29 cellular contexts compared by ENCODE assay signal in the genomic region with DNA sequence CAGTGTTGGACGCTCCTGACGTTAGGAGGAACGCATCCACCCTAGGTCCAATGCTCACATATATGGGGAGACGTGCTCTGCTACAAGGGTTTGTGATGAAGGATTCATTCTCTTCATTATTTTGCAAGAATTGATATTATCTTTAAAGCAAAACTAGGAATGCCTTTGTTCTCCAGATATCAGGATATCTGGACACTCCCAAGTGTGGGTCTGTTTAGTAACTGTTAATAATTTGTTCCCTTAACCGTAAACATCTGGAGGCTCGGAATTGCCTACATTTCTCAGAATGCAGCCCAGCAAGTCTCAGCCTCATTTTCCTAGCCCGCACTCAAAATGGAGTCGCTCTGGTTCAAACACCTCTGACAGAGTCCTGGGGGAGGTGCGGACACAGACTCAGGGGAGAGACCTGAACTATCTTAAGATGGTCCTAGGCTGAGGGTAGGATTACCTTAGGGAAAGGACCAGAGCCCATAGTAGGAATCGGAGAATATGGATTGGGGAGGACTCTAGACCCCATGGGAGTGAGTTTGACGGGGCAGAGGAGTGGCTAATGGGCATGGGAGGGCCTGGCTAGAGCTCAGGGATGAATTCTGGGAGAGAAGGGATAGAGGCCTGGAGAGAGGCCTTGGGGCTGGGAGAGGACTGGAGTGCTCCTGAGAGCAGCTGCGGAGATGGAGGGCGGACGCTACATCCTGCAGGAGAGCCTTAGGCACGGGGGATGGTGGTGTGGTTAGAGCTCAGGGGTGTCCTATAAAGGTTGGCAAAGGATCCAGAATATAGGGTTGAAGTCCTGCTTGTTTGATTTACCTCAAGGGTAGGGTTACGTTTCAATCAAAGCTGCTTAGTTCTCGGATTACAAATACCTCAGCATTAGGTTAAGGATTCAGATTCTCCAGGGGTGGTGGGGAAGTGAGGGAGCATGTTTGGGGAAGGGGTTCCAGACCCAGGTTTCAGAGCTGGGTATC. TPM values are rescaled to one million over a fixed set of nuclear protein-coding genes. Genes with fewer than 3 reads are reported as not detected.
DNase-seq lines count a peak whose midpoint lies in the region; ATAC-seq and TF ChIP-seq lines count a peak whose summit lies in the region.
"Had no signal": no experiment of that assay in that cellular context is flagged by ENCODE, and none has a peak within 500 bp of the region (broad histone marks: within the 10 kb centered on the region; RNA-seq: fewer than 3 reads in every experiment).

No MANE protein-coding gene starts in this region.

- peaks cover 67% of the 10 kb centered on the region for H3K9me3 ChIP-seq in CD4-positive, alpha-beta T cell (ENCODE audit: control insufficient read depth, low read length)
- peaks cover 49% of the 10 kb centered on the region for H3K9me3 ChIP-seq in Caco-2

- peaks cover 15% of the 10 kb centered on the region; the same call in 1 of the 2 replicates for H3K4me1 ChIP-seq in Caco-2
- H3K4me1 ChIP-seq: Peyer's patch had no signal

- intact Hi-C loops in CD4-positive, alpha-beta T cell (cut with DNase I, micrococcal nuclease), result no loop called here
- intact Hi-C loops in Caco-2 (cut with micrococcal nuclease; ENCODE audit: unreplicated experiment), result no loop called here

- H3K27me3 ChIP-seq in CD4-positive, alpha-beta T cell (ENCODE audit: control insufficient read depth, insufficient read depth, low read length), result no peaks in the 10 kb centered on the region
- H3K27me3 ChIP-seq in Caco-2 (replicated peaks; ENCODE audit: control insufficient read depth, insufficient read depth, low read length), result no peaks in the 10 kb centered on the region
- H3K27me3 ChIP-seq: Peyer's patch, upper lobe of left lung had no signal

- H3K27ac Mint-ChIP-seq in CD4-positive, alpha-beta T cell, result peak overlapping the region; percentile 71
- peak overlapping the region; percentile 97 for H3K27ac Mint-ChIP-seq in Caco-2 (ENCODE audit: unreplicated experiment)
- peak overlapping the region in 1 of 2 donors; percentile 83 for H3K27ac Mint-ChIP-seq in effector memory CD8-positive, alpha-beta T cell
- H3K27ac Mint-ChIP-seq in nephron progenitor cell, result peak overlapping the region; percentile 84
- H3K27ac Mint-ChIP-seq in mesothelial cell of epicardium, result no peak overlapping the region
- H3K27ac Mint-ChIP-seq: activated naive CD4-positive, alpha-beta T cell treated with anti-CD3 and anti-CD28 coated beads, Interleukin-2, amount 50 U/mL, for 24 hours; activated T-helper 2 cell treated with anti-CD3 and anti-CD28 coated beads, Interferon-gamma antibody, Interleukin-2, Interleukin-4, amounts not matched to agents 10 μg/mL and 5 μg/mL and 100 μg/mL, durations not matched to agents 14 hours and 24 hours and 36 hours; CD14-positive monocyte; memory B cell had no signal

- peaks cover 5% of the 10 kb centered on the region for H3K4me1 Mint-ChIP-seq in CD4-positive, alpha-beta T cell (ENCODE audit: low read depth)
- H3K4me1 Mint-ChIP-seq in Caco-2 (ENCODE audit: low read depth, unreplicated experiment) (peaks cover 22% of the 10 kb centered on the region), nephron progenitor cell (peaks cover 8% of the 10 kb centered on the region), mesothelial cell of epicardium (no peaks in the 10 kb centered on the region)
- H3K4me1 Mint-ChIP-seq in effector memory CD8-positive, alpha-beta T cell (ENCODE audit: low read depth in 2 of 2), result no peaks in the 10 kb centered on the region
- H3K4me1 Mint-ChIP-seq: activated naive CD4-positive, alpha-beta T cell treated with anti-CD3 and anti-CD28 coated beads, Interleukin-2, amount 50 U/mL, for 24 hours; CD14-positive monocyte; memory B cell had no signal

- H3K9me3 Mint-ChIP-seq in CD4-positive, alpha-beta T cell, result peaks cover 21% of the 10 kb centered on the region
- H3K9me3 Mint-ChIP-seq in Caco-2 (ENCODE audit: unreplicated experiment) (peaks cover 46% of the 10 kb centered on the region), nephron progenitor cell (peaks cover 61% of the 10 kb centered on the region), mesothelial cell of epicardium (peaks cover 32% of the 10 kb centered on the region)
- peaks cover 11 to 23% of the 10 kb centered on the region in 2 donors for H3K9me3 Mint-ChIP-seq in effector memory CD8-positive, alpha-beta T cell

- DNase-seq in CD4-positive, alpha-beta T cell, result peak in 2 of 10 experiments; percentile 15 to 22
- DNase-seq in Caco-2 (no peak), nephron progenitor cell (no peak), NCI-H2171 treated with DMSO at 0.1 percent for 48 hours (lab: John Stamatoyannopoulos, UW) (no peak), OCI-M1 (lab: John Stamatoyannopoulos, UW) (no peak), mesothelial cell of epicardium (ENCODE audit: low spot score in 2 of 2, unreplicated experiment in 2 of 2) (no peak)
- DNase-seq in effector memory CD8-positive, alpha-beta T cell, result no peak
- DNase-seq: activated CD4-positive, alpha-beta T cell treated with anti-CD3 and anti-CD28 coated beads, Interleukin-2, amount 50 U/mL, for 4 hours; activated CD4-positive, CD25-positive, alpha-beta regulatory T cell; activated CD8-positive, alpha-beta memory T cell treated with anti-CD3 and anti-CD28 coated beads, Interleukin-2, amount 50 U/mL, for 48 hours; amygdala; effector CD4-positive, alpha-beta T cell; glutamatergic neuron; MV-4-11; NCI-H510A treated with DMSO at 0.1 percent for 48 hours; Peyer's patch; retina; SIG-M5; SW 1271; upper lobe of left lung had no signal

- POLR2A ChIA-PET in CD4-positive, alpha-beta T cell (lab: Charles Lee), result no interaction called here
- POLR2A ChIA-PET in Caco-2 (lab: Charles Lee), result no interaction called here

- peaks cover 12% of the 10 kb centered on the region for H3K36me3 ChIP-seq in Caco-2 (ENCODE audit: control insufficient read depth, insufficient read depth, low read length)

- no peak overlapping the region for H3K27ac ChIP-seq in CD4-positive, alpha-beta T cell (ENCODE audit: low read depth, low read length)
- H3K27ac ChIP-seq: Peyer's patch had no signal

- H3K36me3 Mint-ChIP-seq in CD4-positive, alpha-beta T cell (ENCODE audit: low read depth), result peaks cover 60% of the 10 kb centered on the region
- peaks cover 69% of the 10 kb centered on the region for H3K36me3 Mint-ChIP-seq in Caco-2 (ENCODE audit: insufficient read depth, unreplicated experiment)
- peaks cover 65% of the 10 kb centered on the region for H3K36me3 Mint-ChIP-seq in effector memory CD8-positive, alpha-beta T cell (ENCODE audit: insufficient read depth)
- H3K36me3 Mint-ChIP-seq in nephron progenitor cell (ENCODE audit: low read depth), result peaks cover 53% of the 10 kb centered on the region
- H3K36me3 Mint-ChIP-seq in mesothelial cell of epicardium, result peaks cover 42% of the 10 kb centered on the region

- TF ChIP-seq CTCF in CD4-positive, alpha-beta T cell (IDR thresholded peaks at IDR 0.05), result no peak
- no peak for TF ChIP-seq CTCF in Caco-2 (IDR thresholded peaks at IDR 0.05; ENCODE audit: insufficient read depth in 1 of 2, low read depth in 1 of 2, low read length in 1 of 2, severe bottlenecking in 1 of 2, unreplicated experiment in 1 of 2)
- no peak for TF ChIP-seq CTCF in nephron progenitor cell (IDR thresholded peaks at IDR 0.05)
- no peak for TF ChIP-seq CTCF in mesothelial cell of epicardium (IDR thresholded peaks at IDR 0.05; ENCODE audit: unreplicated experiment)

- BruUV-seq in Caco-2 (replicated peaks; lab: Mats Ljungman, UMichigan), result no TSS peak

- H3K4me3 Mint-ChIP-seq in CD4-positive, alpha-beta T cell, result peak overlapping the region; percentile 74
- peak overlapping the region; percentile 27 for H3K4me3 Mint-ChIP-seq in Caco-2 (ENCODE audit: unreplicated experiment)
- no peak overlapping the region for H3K4me3 Mint-ChIP-seq in effector memory CD8-positive, alpha-beta T cell
- H3K4me3 Mint-ChIP-seq in nephron progenitor cell, result no peak overlapping the region
- no peak overlapping the region for H3K4me3 Mint-ChIP-seq in mesothelial cell of epicardium
- H3K4me3 Mint-ChIP-seq: activated naive CD4-positive, alpha-beta T cell treated with anti-CD3 and anti-CD28 coated beads, Interleukin-2, amount 50 U/mL, for 24 hours; memory B cell had no signal

- peaks cover 8% of the 10 kb centered on the region for H3K27me3 Mint-ChIP-seq in CD4-positive, alpha-beta T cell
- H3K27me3 Mint-ChIP-seq in Caco-2 (ENCODE audit: insufficient read depth, unreplicated experiment), result no peaks in the 10 kb centered on the region
- no peaks in the 10 kb centered on the region for H3K27me3 Mint-ChIP-seq in effector memory CD8-positive, alpha-beta T cell
- H3K27me3 Mint-ChIP-seq in nephron progenitor cell (ENCODE audit: low read depth, poor library complexity), result peaks cover 3% of the 10 kb centered on the region
- no peaks in the 10 kb centered on the region for H3K27me3 Mint-ChIP-seq in mesothelial cell of epicardium (ENCODE audit: low read depth)
- H3K27me3 Mint-ChIP-seq: activated naive CD4-positive, alpha-beta T cell treated with anti-CD3 and anti-CD28 coated beads, Interleukin-2, amount 50 U/mL, for 24 hours; memory B cell had no signal

- CTCF ChIA-PET in CD4-positive, alpha-beta T cell (lab: Charles Lee), result no interaction called here
- CTCF ChIA-PET in Caco-2 (lab: Charles Lee), result no interaction called here

- no peak overlapping the region for H3K4me3 ChIP-seq in Caco-2 (ENCODE audit: low read depth, low read length)
- H3K4me3 ChIP-seq: Peyer's patch, upper lobe of left lung had no signal

- peak; percentile 16 for ATAC-seq in CD4-positive, alpha-beta T cell (ENCODE audit: poor library complexity)
- peak; percentile 32 for ATAC-seq in effector memory CD8-positive, alpha-beta T cell (replicated peaks)

RNA-seq across cellular contexts. Expression of a gene that starts 43.2 kb away (rescaled TPM):
- total RNA-seq in CD4-positive, alpha-beta T cell, result 100 to 1,000 TPM; 428 to 437 TPM
- 42.2 and 42.6 TPM in 2 replicates for total RNA-seq in Caco-2 (2022)
- 17.6 to 19.5 TPM (median 19.4 TPM) in 3 replicates for total RNA-seq in mesothelial cell of epicardium

RNA-seq across cellular contexts. Expression of a gene that starts 50.6 kb away (rescaled TPM):
- total RNA-seq in CD4-positive, alpha-beta T cell, result not detected
- not detected in 2 replicates for total RNA-seq in Caco-2 (2022)
- total RNA-seq in mesothelial cell of epicardium, result not detected in 3 replicates
- total RNA-seq: activated T-helper 2 cell treated with anti-CD3 and anti-CD28 coated beads, Interferon-gamma antibody, Interleukin-2, Interleukin-4, amounts not matched to agents 10 μg/mL and 5 μg/mL and 100 μg/mL, durations not matched to agents 14 hours and 24 hours and 36 hours; Daoy; epithelial cell of proximal tubule; LHCN-M2; osteocyte; Peyer's patch; subcutaneous adipose tissue; upper lobe of left lung had no signal

Comparison
In these comparisons a context has a peak if more than half of its experiments do, and no peak if none do; other contexts are left out.
1. H3K4me3 Mint-ChIP-seq: peak in CD4-positive, alpha-beta T cell (single experiment) and Caco-2 (single experiment); none in effector memory CD8-positive, alpha-beta T cell (0 of 2), nephron progenitor cell (single experiment) and mesothelial cell of epicardium (single experiment).